1 cellular context compared by ENCODE assay signal in genomic region chr17:51165680-51166197, GRCh38.
TF ChIP-seq lines count a peak whose summit lies in the region.

No MANE protein-coding gene starts in this region.

TF ChIP-seq in HEK293, 187 proteins besides CTCF, POLR2A, EP300 and RAD21 (continued from another document and continues in another):
- TF ChIP-seq PRDM10 (tag by site-specific recombination; IDR thresholded peaks at IDR 0.05) (peak; percentile 82), ZNF660 (tag by site-specific recombination; IDR thresholded peaks at IDR 0.05) (no peak), ZNF585B (tag by site-specific recombination; IDR thresholded peaks at IDR 0.05) (no peak), ZNF48 (tag by site-specific recombination; IDR thresholded peaks at IDR 0.05) (no peak), ZNF843 (tag by site-specific recombination; IDR thresholded peaks at IDR 0.05) (peak; percentile 66), ZNF785 (tag by site-specific recombination; IDR thresholded peaks at IDR 0.05) (0 out of 2 replicates have a peak, but pooled peaks have one; percentile 39), ZNF133 (tag by site-specific recombination; IDR thresholded peaks at IDR 0.05) (no peak), KLF7 (tag by site-specific recombination; IDR thresholded peaks at IDR 0.05; ENCODE audit: borderline replicate concordance) (peak; percentile 63), ZNF561 (tag by site-specific recombination; IDR thresholded peaks at IDR 0.05; ENCODE audit: borderline replicate concordance) (no peak), ZNF600 (tag by site-specific recombination; IDR thresholded peaks at IDR 0.05) (peak; percentile 99), SP3 (tag by site-specific recombination; IDR thresholded peaks at IDR 0.05) (peak; percentile 78), ZNF707 (tag by site-specific recombination; IDR thresholded peaks at IDR 0.05) (no peak; the same call in 1 of the 2 replicates), REPIN1 (tag by site-specific recombination; IDR thresholded peaks at IDR 0.05; ENCODE audit: low read depth) (0 out of 2 replicates have a peak, but pooled peaks have one; percentile 76), ZNF623 (tag by site-specific recombination; IDR thresholded peaks at IDR 0.05) (peak; percentile 21; the same call in 1 of the 2 replicates), ZNF366 (tag by site-specific recombination; conservative IDR thresholded peaks at IDR 0.05) (peak; percentile 52; the same call in 1 of the 2 replicates), ZNF426 (tag by site-specific recombination; IDR thresholded peaks at IDR 0.05) (no peak), ZNF571 (tag by site-specific recombination; IDR thresholded peaks at IDR 0.05) (no peak), ZNF398 (tag by site-specific recombination; IDR thresholded peaks at IDR 0.05) (peak; percentile 84), KLF9 (tag by site-specific recombination; IDR thresholded peaks at IDR 0.05; ENCODE audit: low read depth) (no peak), ZNF274 (IDR thresholded peaks at IDR 0.05; ENCODE audit: low read length) (no peak), ZNF274 (tag by site-specific recombination; IDR thresholded peaks at IDR 0.05; ENCODE audit: borderline replicate concordance) (no peak), ZNF114 (tag by site-specific recombination; IDR thresholded peaks at IDR 0.05) (no peak), ZFP41 (tag by site-specific recombination; IDR thresholded peaks at IDR 0.05; ENCODE audit: borderline replicate concordance) (no peak), ZNF76 (tag by site-specific recombination; IDR thresholded peaks at IDR 0.05; ENCODE audit: borderline replicate concordance, low read depth) (peak; percentile 60), ZBTB17 (tag by site-specific recombination; IDR thresholded peaks at IDR 0.05) (peak; percentile 98), ZBTB1 (tag by site-specific recombination; IDR thresholded peaks at IDR 0.05) (no peak), ZNF16 (tag by site-specific recombination; IDR thresholded peaks at IDR 0.05; ENCODE audit: low read depth) (no peak), ZBTB49 (tag by site-specific recombination; IDR thresholded peaks at IDR 0.05; ENCODE audit: low read depth) (no peak), ZNF221 (tag by site-specific recombination; IDR thresholded peaks at IDR 0.05; ENCODE audit: borderline replicate concordance) (no peak), ZNF391 (tag by site-specific recombination; IDR thresholded peaks at IDR 0.05; ENCODE audit: borderline replicate concordance, low read depth) (peak; percentile 84; the same call in 1 of the 2 replicates), ZNF654 (tag by site-specific recombination; IDR thresholded peaks at IDR 0.05; ENCODE audit: low read depth) (no peak), ZNF211 (tag by site-specific recombination; IDR thresholded peaks at IDR 0.05; ENCODE audit: low read depth) (no peak), SP7 (tag by site-specific recombination; IDR thresholded peaks at IDR 0.05) (peak; percentile 86), ZNF837 (tag by site-specific recombination; IDR thresholded peaks at IDR 0.05) (0 out of 2 replicates have a peak, but pooled peaks have one; percentile 53), BCL11B (tag by site-specific recombination; IDR thresholded peaks at IDR 0.05; ENCODE audit: low read depth) (peak; percentile 95), ZNF121 (tag by site-specific recombination; IDR thresholded peaks at IDR 0.05) (no peak), ZSCAN4 (tag by site-specific recombination; IDR thresholded peaks at IDR 0.05) (peak; percentile 90), ZNF580 (tag by site-specific recombination; IDR thresholded peaks at IDR 0.05) (peak; percentile 31; the same call in 1 of the 2 replicates), ZNF624 (tag by site-specific recombination; IDR thresholded peaks at IDR 0.05) (no peak; the same call in 1 of the 2 replicates)
- TF ChIP-seq, protein P1, sequence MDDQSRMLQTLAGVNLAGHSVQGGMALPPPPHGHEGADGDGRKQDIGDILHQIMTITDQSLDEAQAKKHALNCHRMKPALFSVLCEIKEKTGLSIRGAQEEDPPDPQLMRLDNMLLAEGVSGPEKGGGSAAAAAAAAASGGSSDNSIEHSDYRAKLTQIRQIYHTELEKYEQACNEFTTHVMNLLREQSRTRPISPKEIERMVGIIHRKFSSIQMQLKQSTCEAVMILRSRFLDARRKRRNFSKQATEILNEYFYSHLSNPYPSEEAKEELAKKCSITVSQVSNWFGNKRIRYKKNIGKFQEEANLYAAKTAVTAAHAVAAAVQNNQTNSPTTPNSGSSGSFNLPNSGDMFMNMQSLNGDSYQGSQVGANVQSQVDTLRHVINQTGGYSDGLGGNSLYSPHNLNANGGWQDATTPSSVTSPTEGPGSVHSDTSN (CRISPR knock-in tag; IDR thresholded peaks at IDR 0.05) = no peak
- TF ChIP-seq, protein P2, sequence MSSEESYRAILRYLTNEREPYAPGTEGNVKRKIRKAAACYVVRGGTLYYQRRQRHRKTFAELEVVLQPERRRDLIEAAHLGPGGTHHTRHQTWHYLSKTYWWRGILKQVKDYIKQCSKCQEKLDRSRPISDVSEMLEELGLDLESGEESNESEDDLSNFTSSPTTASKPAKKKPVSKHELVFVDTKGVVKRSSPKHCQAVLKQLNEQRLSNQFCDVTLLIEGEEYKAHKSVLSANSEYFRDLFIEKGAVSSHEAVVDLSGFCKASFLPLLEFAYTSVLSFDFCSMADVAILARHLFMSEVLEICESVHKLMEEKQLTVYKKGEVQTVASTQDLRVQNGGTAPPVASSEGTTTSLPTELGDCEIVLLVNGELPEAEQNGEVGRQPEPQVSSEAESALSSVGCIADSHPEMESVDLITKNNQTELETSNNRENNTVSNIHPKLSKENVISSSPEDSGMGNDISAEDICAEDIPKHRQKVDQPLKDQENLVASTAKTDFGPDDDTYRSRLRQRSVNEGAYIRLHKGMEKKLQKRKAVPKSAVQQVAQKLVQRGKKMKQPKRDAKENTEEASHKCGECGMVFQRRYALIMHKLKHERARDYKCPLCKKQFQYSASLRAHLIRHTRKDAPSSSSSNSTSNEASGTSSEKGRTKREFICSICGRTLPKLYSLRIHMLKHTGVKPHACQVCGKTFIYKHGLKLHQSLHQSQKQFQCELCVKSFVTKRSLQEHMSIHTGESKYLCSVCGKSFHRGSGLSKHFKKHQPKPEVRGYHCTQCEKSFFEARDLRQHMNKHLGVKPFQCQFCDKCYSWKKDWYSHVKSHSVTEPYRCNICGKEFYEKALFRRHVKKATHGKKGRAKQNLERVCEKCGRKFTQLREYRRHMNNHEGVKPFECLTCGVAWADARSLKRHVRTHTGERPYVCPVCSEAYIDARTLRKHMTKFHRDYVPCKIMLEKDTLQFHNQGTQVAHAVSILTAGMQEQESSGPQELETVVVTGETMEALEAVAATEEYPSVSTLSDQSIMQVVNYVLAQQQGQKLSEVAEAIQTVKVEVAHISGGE (tag by site-specific recombination; conservative IDR thresholded peaks at IDR 0.05; ENCODE audit: low read depth) = peak; percentile 81
- TF ChIP-seq, protein P3, sequence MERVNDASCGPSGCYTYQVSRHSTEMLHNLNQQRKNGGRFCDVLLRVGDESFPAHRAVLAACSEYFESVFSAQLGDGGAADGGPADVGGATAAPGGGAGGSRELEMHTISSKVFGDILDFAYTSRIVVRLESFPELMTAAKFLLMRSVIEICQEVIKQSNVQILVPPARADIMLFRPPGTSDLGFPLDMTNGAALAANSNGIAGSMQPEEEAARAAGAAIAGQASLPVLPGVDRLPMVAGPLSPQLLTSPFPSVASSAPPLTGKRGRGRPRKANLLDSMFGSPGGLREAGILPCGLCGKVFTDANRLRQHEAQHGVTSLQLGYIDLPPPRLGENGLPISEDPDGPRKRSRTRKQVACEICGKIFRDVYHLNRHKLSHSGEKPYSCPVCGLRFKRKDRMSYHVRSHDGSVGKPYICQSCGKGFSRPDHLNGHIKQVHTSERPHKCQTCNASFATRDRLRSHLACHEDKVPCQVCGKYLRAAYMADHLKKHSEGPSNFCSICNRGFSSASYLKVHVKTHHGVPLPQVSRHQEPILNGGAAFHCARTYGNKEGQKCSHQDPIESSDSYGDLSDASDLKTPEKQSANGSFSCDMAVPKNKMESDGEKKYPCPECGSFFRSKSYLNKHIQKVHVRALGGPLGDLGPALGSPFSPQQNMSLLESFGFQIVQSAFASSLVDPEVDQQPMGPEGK (tag by site-specific recombination; IDR thresholded peaks at IDR 0.05) = peak; percentile 63; the same call in 1 of the 2 replicates
- TF ChIP-seq, protein P4, sequence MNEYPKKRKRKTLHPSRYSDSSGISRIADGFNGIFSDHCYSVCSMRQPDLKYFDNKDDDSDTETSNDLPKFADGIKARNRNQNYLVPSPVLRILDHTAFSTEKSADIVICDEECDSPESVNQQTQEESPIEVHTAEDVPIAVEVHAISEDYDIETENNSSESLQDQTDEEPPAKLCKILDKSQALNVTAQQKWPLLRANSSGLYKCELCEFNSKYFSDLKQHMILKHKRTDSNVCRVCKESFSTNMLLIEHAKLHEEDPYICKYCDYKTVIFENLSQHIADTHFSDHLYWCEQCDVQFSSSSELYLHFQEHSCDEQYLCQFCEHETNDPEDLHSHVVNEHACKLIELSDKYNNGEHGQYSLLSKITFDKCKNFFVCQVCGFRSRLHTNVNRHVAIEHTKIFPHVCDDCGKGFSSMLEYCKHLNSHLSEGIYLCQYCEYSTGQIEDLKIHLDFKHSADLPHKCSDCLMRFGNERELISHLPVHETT (tag by site-specific recombination; IDR thresholded peaks at IDR 0.05) = peak; percentile 80; the same call in 1 of the 2 replicates
- TF ChIP-seq, protein P5, sequence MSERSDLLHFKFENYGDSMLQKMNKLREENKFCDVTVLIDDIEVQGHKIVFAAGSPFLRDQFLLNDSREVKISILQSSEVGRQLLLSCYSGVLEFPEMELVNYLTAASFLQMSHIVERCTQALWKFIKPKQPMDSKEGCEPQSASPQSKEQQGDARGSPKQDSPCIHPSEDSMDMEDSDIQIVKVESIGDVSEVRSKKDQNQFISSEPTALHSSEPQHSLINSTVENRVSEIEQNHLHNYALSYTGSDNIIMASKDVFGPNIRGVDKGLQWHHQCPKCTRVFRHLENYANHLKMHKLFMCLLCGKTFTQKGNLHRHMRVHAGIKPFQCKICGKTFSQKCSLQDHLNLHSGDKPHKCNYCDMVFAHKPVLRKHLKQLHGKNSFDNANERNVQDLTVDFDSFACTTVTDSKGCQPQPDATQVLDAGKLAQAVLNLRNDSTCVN (tag by site-specific recombination; optimal IDR thresholded peaks at IDR 0.05) = peak; percentile 36
